ENCODE assay signal across 30 cellular contexts in genomic region chr12:79266511-79267129, GRCh38.
"Had no signal": no experiment of that assay in that cellular context is flagged by ENCODE, and none has a peak within 500 bp of the region (broad histone marks: within the 10 kb centered on the region; RNA-seq: fewer than 3 reads in every experiment).

No MANE protein-coding gene starts in this region.

- FAIRE-seq: astrocyte, islet of Langerhans, TTC549 had no signal

- H3K27ac Mint-ChIP-seq: activated CD4-positive, alpha-beta memory T cell treated with anti-CD3 and anti-CD28 coated beads, Interleukin-2, amount 10 ng/mL, durations not matched to agents 7 days and 5 days; activated CD4-positive, alpha-beta T cell treated with anti-CD3 and anti-CD28 coated beads, Interleukin-2, amount 10 ng/mL, durations not matched to agents 7 days and 5 days; activated T-helper 17 cell treated with anti-CD3 and anti-CD28 coated beads, Interleukin-2, amount 50 U/mL, for 72 hours; stimulated activated memory B cell treated with anti-CD40 and anti-IgM and Interleukin-4, amounts not matched to agents 10 μg/mL and 1 μg/mL and 100 μg/mL, for 72 hours; stimulated activated naive CD8-positive, alpha-beta T cell treated with anti-CD3 and anti-CD28 coated beads, Interleukin-15, amount 100 ng/mL, for 72 hours; T-helper 1 cell treated with Interleukin-12 subunit alpha and Interleukin-12 subunit beta and Interleukin-4 antibody, amounts not matched to agents 30 μg/mL and 1 μg/mL, for 36 hours had no signal

- H3K36me3 Mint-ChIP-seq: stimulated activated memory B cell treated with anti-CD40 and anti-IgM and Interleukin-4, amounts not matched to agents 10 μg/mL and 1 μg/mL and 100 μg/mL, for 72 hours had no signal

- H3K4me3 Mint-ChIP-seq: activated CD4-positive, alpha-beta memory T cell treated with anti-CD3 and anti-CD28 coated beads, Interleukin-2, amount 10 ng/mL, durations not matched to agents 7 days and 5 days; activated CD4-positive, alpha-beta T cell treated with anti-CD3 and anti-CD28 coated beads, Interleukin-2, amount 10 ng/mL, durations not matched to agents 7 days and 5 days; activated T-cell treated with anti-CD3 and anti-CD28 coated beads, Interleukin-2, amount 50 U/mL, for 4 hours; activated T-helper 17 cell treated with anti-CD3 and anti-CD28 coated beads, Interleukin-2, amount 50 U/mL, for 72 hours; neural crest cell; stimulated activated memory B cell treated with anti-CD40 and anti-IgM and Interleukin-4, amounts not matched to agents 10 μg/mL and 1 μg/mL and 100 μg/mL, for 72 hours; stimulated activated naive CD8-positive, alpha-beta T cell treated with anti-CD3 and anti-CD28 coated beads, Interleukin-15, amount 100 ng/mL, for 72 hours; T-helper 1 cell treated with Interleukin-12 subunit alpha and Interleukin-12 subunit beta and Interleukin-4 antibody, amounts not matched to agents 30 μg/mL and 1 μg/mL, for 36 hours had no signal

- H3K27ac ChIP-seq: heart right ventricle, right lobe of liver, skin epidermis, upper lobe of left lung, vagina, WERI-Rb-1 had no signal

- H3K9me3 ChIP-seq: heart right ventricle, right lobe of liver, upper lobe of left lung, vagina had no signal

- H3K9me3 Mint-ChIP-seq: activated CD4-positive, alpha-beta T cell treated with anti-CD3 and anti-CD28 coated beads, Interleukin-2, amount 10 ng/mL, durations not matched to agents 7 days and 5 days; neural crest cell; stimulated activated memory B cell treated with anti-CD40 and anti-IgM and Interleukin-4, amounts not matched to agents 10 μg/mL and 1 μg/mL and 100 μg/mL, for 72 hours had no signal

- H3K27me3 Mint-ChIP-seq: activated CD4-positive, alpha-beta memory T cell treated with anti-CD3 and anti-CD28 coated beads, Interleukin-2, amount 10 ng/mL, durations not matched to agents 7 days and 5 days; activated CD4-positive, alpha-beta T cell treated with anti-CD3 and anti-CD28 coated beads, Interleukin-2, amount 10 ng/mL, durations not matched to agents 7 days and 5 days; activated T-helper 17 cell treated with anti-CD3 and anti-CD28 coated beads, Interleukin-2, amount 50 U/mL, for 72 hours; stimulated activated memory B cell treated with anti-CD40 and anti-IgM and Interleukin-4, amounts not matched to agents 10 μg/mL and 1 μg/mL and 100 μg/mL, for 72 hours; stimulated activated naive CD8-positive, alpha-beta T cell treated with anti-CD3 and anti-CD28 coated beads, Interleukin-15, amount 100 ng/mL, for 72 hours had no signal

- H3K4me1 ChIP-seq: heart right ventricle, right lobe of liver, upper lobe of left lung, vagina had no signal

- H3K4me1 Mint-ChIP-seq: activated CD4-positive, alpha-beta memory T cell treated with anti-CD3 and anti-CD28 coated beads, Interleukin-2, amount 10 ng/mL, durations not matched to agents 7 days and 5 days; activated CD4-positive, alpha-beta T cell treated with anti-CD3 and anti-CD28 coated beads, Interleukin-2, amount 10 ng/mL, durations not matched to agents 7 days and 5 days; activated T-helper 17 cell treated with anti-CD3 and anti-CD28 coated beads, Interleukin-2, amount 50 U/mL, for 72 hours; stimulated activated memory B cell treated with anti-CD40 and anti-IgM and Interleukin-4, amounts not matched to agents 10 μg/mL and 1 μg/mL and 100 μg/mL, for 72 hours; stimulated activated naive CD8-positive, alpha-beta T cell treated with anti-CD3 and anti-CD28 coated beads, Interleukin-15, amount 100 ng/mL, for 72 hours had no signal

- H3K4me3 ChIP-seq: heart right ventricle, right lobe of liver, skin epidermis, upper lobe of left lung, vagina had no signal

- DNase-seq: activated CD4-positive, alpha-beta memory T cell treated with anti-CD3 and anti-CD28 coated beads, Interleukin-2, amount 10 ng/mL, durations not matched to agents 7 days and 5 days; activated CD4-positive, alpha-beta T cell treated with anti-CD3 and anti-CD28 coated beads, Interleukin-2, amount 10 ng/mL, durations not matched to agents 7 days and 5 days; activated CD4-positive, CD25-positive, alpha-beta regulatory T cell treated with anti-CD3 and anti-CD28 coated beads, Interleukin-2, amount 50 U/mL, for 72 hours; activated gamma-delta T cell treated with Interleukin-2 at 50 U/mL for 16 hours; activated naive CD4-positive, alpha-beta T cell treated with anti-CD3 and anti-CD28 coated beads, Interleukin-2, amount 50 U/mL, for 16 hours; activated T-cell treated with anti-CD3 and anti-CD28 coated beads, Interleukin-2, amount 50 U/mL, for 4 hours; amniotic stem cell; cortex of kidney; foreskin melanocyte; heart right ventricle; left ventricle myocardium superior; occipital lobe; right lobe of liver; stimulated activated CD4-positive, alpha-beta T cell treated with anti-CD3 and anti-CD28 coated beads, Interleukin-12 subunit alpha, Interleukin-12 subunit beta, amount 100 ng/mL, for 4 hours; stimulated activated CD4-positive, alpha-beta T cell treated with anti-CD3 and anti-CD28 coated beads, Interleukin-4, amount 100 ng/mL, for 1 hour; stimulated activated naive CD8-positive, alpha-beta T cell treated with anti-CD3 and anti-CD28 coated beads, Interleukin-15, amount 100 ng/mL, for 72 hours; substantia nigra; SW 1271; T-helper 9 cell; upper lobe of left lung; WERI-Rb-1 had no signal

- H3K27me3 ChIP-seq: heart right ventricle, right lobe of liver, upper lobe of left lung, vagina had no signal

- H3K36me3 ChIP-seq: heart right ventricle, right lobe of liver, upper lobe of left lung, vagina, WERI-Rb-1 had no signal
